Comparison of ENCODE assay signal across 8 cellular contexts in the genomic region with DNA sequence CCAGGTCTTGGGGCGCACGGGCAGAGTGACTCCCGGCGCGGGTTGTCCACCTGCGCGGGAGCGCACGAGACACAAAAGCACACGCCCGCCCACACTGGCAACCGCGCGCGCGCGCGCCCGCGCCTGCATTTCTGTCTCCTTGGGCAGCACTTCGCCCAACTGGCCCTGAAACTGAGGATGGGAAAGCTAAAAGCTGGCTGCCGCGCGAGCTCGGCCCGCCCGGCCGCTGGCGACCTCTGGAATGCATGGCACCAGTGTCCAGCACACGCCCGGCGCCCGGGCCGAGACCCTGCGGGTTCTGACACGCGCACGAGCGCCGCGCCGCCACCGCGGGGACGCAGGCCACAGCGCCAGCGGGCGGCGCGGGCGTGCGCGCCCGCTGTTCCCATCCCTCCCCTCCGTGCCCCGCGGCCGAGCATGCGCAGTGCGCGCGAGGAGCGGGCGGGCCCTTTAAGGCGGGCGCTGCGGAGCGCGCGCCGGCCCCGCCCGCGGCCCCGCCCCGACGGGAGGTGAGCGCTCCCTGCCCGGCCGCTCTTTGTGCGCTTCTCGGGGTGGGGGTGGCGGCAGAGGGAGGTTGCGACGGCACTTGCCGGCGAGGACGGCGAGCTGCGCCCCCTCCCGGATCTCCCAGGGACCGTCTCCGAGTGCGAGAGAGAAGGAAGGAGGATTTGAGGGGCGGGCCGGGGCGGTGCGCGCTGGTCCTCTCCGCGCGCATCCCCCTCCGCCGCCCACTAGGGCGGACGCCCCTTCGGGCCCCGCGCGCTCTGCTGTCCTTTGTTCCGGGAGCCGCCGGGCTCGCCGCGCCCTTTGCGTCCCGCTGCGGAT. TPM values are rescaled to one million over a fixed set of nuclear protein-coding genes. Genes with fewer than 3 reads are reported as not detected.
A peak's percentile ranks its signal among the peaks of the same experiment; 100 is the strongest.
DNase-seq lines count a peak whose midpoint lies in the region; ATAC-seq and TF ChIP-seq lines count a peak whose summit lies in the region.

No MANE protein-coding gene starts in this region.

- H3K79me2 ChIP-seq in fibroblast of lung (ENCODE audit: control insufficient read depth, insufficient read depth, low read length), result peaks cover 13% of the 10 kb centered on the region

- no peaks in the 10 kb centered on the region for H3K9me3 Mint-ChIP-seq in natural killer cell
- H3K9me3 Mint-ChIP-seq in stimulated activated naive B cell treated with anti-CD40 and anti-IgM and Interleukin-4, amounts not matched to agents 10 μg/mL and 1 μg/mL and 100 μg/mL, for 72 hours, result no peaks in the 10 kb centered on the region

- peak overlapping the region; percentile 81 for H2AFZ ChIP-seq in fibroblast of lung (ENCODE audit: low read length)

- H3K4me1 ChIP-seq in fibroblast of lung (ENCODE audit: control insufficient read depth, extremely low read depth, insufficient read depth, low read length), result no peaks in the 10 kb centered on the region

- no peaks in the 10 kb centered on the region for H3K9me3 ChIP-seq in fibroblast of lung (ENCODE audit: control insufficient read depth, insufficient read depth, low read depth, low read length)

- peaks cover 7 to 33% of the 10 kb centered on the region in 2 donors for H3K4me1 Mint-ChIP-seq in natural killer cell
- H3K4me1 Mint-ChIP-seq in stimulated activated naive B cell treated with anti-CD40 and anti-IgM and Interleukin-4, amounts not matched to agents 10 μg/mL and 1 μg/mL and 100 μg/mL, for 72 hours, result peaks cover 17 to 27% of the 10 kb centered on the region in 2 donors

- TF ChIP-seq EP300 in Ishikawa (IDR thresholded peaks at IDR 0.05; ENCODE audit: borderline replicate concordance), result no peak

- H3K27me3 ChIP-seq in fibroblast of lung (ENCODE audit: control insufficient read depth, insufficient read depth, low read length), result peaks cover 6% of the 10 kb centered on the region

- intact Hi-C loops in natural killer cell (cut with micrococcal nuclease), result loop anchor here (5.0 kb wide), 1 partner anchor 565 kb away; no protein-coding TSS in a partner anchor

- H3K9ac ChIP-seq in fibroblast of lung (ENCODE audit: insufficient read depth, low read length), result peak overlapping the region; percentile 70

- H3K27ac Mint-ChIP-seq in natural killer cell, result peak overlapping the region; percentile 76 to 87
- peak overlapping the region; percentile 90 for H3K27ac Mint-ChIP-seq in stimulated activated naive B cell treated with anti-CD40 and anti-IgM and Interleukin-4, amounts not matched to agents 10 μg/mL and 1 μg/mL and 100 μg/mL, for 72 hours

- peak; percentile 48 for DNase-seq in DMS153 treated with DMSO at 0.1 percent for 48 hours (lab: John Stamatoyannopoulos, UW; ENCODE audit: unreplicated experiment)
- DNase-seq in activated T-helper 1 cell treated with Interleukin-2 at 50 U/mL for 16 hours (ENCODE audit: low read depth), result peak; percentile 75
- DNase-seq in fibroblast of lung (ENCODE audit: low read depth in 2 of 2), result peak; percentile 87 to 92
- peak; percentile 78 for DNase-seq in natural killer cell
- DNase-seq in stimulated activated naive B cell treated with anti-CD40 and anti-IgM and Interleukin-4, amounts not matched to agents 10 μg/mL and 1 μg/mL and 100 μg/mL, for 72 hours, result peak; percentile 84

- H3K4me2 ChIP-seq in fibroblast of lung (ENCODE audit: extremely low read depth, insufficient read depth, low read length), result peak overlapping the region; percentile 82

- peaks cover 7 to 10% of the 10 kb centered on the region in 2 donors for H3K27me3 Mint-ChIP-seq in natural killer cell (ENCODE audit: low read depth in 2 of 2)
- H3K27me3 Mint-ChIP-seq in stimulated activated naive B cell treated with anti-CD40 and anti-IgM and Interleukin-4, amounts not matched to agents 10 μg/mL and 1 μg/mL and 100 μg/mL, for 72 hours, result peaks cover 41 to 43% of the 10 kb centered on the region in 2 donors

- peak overlapping the region; percentile 72 to 79 (median 76) for H3K4me3 ChIP-seq in fibroblast of lung (replicated peaks in 1 of 4; ENCODE audit: control extremely low read depth in 1 of 4, insufficient read depth in 1 of 4, low read depth in 3 of 4, low read length in 4 of 4)

- H4K20me1 ChIP-seq in fibroblast of lung (ENCODE audit: control insufficient read depth, extremely low read depth, insufficient read depth, low read length), result no peaks in the 10 kb centered on the region

- peak; percentile 48; the same call in 1 of the 2 replicates for TF ChIP-seq RAD21 in Ishikawa (IDR thresholded peaks at IDR 0.05; ENCODE audit: low read depth)

- ATAC-seq in GM21576 (IDR thresholded peaks at IDR 0.05; ENCODE audit: unreplicated experiment) (peak; percentile 48), natural killer cell (peak; percentile 75 to 87 (median 79))
- peak; percentile 76 to 80 for ATAC-seq in stimulated activated naive B cell treated with anti-CD40 and anti-IgM and Interleukin-4, amounts not matched to agents 10 μg/mL and 1 μg/mL and 100 μg/mL, for 72 hours (replicated peaks)

- H3K27ac ChIP-seq in fibroblast of lung (ENCODE audit: insufficient read depth, low read length), result peak overlapping the region; percentile 82

- TF ChIP-seq CTCF in fibroblast of lung (conservative IDR thresholded peaks at IDR 0.05 in 1 of 2, IDR thresholded peaks at IDR 0.05 in 1 of 2; ENCODE audit: low read depth in 1 of 2, low read length in 2 of 2) (peak; percentile 54 to 58), natural killer cell (IDR thresholded peaks at IDR 0.05) (peak; percentile 42)

- H3K36me3 Mint-ChIP-seq in natural killer cell, result no peaks in the 10 kb centered on the region
- H3K36me3 Mint-ChIP-seq in stimulated activated naive B cell treated with anti-CD40 and anti-IgM and Interleukin-4, amounts not matched to agents 10 μg/mL and 1 μg/mL and 100 μg/mL, for 72 hours, result peaks cover 2 to 5% of the 10 kb centered on the region in 2 donors

- peaks cover 2% of the 10 kb centered on the region for H3K36me3 ChIP-seq in fibroblast of lung (ENCODE audit: control insufficient read depth, insufficient read depth, low read length)

- H3K4me3 Mint-ChIP-seq in natural killer cell, result peak overlapping the region; percentile 90
- peak overlapping the region; percentile 93 to 94 for H3K4me3 Mint-ChIP-seq in stimulated activated naive B cell treated with anti-CD40 and anti-IgM and Interleukin-4, amounts not matched to agents 10 μg/mL and 1 μg/mL and 100 μg/mL, for 72 hours

TF ChIP-seq in Ishikawa, 13 proteins besides CTCF, POLR2A, EP300 and RAD21 (continues in another document):
- 0 out of 2 replicates have a peak, but pooled peaks have one; percentile 15 for TF ChIP-seq TAF1 (IDR thresholded peaks at IDR 0.05; ENCODE audit: low read depth)
- TF ChIP-seq, protein P1, sequence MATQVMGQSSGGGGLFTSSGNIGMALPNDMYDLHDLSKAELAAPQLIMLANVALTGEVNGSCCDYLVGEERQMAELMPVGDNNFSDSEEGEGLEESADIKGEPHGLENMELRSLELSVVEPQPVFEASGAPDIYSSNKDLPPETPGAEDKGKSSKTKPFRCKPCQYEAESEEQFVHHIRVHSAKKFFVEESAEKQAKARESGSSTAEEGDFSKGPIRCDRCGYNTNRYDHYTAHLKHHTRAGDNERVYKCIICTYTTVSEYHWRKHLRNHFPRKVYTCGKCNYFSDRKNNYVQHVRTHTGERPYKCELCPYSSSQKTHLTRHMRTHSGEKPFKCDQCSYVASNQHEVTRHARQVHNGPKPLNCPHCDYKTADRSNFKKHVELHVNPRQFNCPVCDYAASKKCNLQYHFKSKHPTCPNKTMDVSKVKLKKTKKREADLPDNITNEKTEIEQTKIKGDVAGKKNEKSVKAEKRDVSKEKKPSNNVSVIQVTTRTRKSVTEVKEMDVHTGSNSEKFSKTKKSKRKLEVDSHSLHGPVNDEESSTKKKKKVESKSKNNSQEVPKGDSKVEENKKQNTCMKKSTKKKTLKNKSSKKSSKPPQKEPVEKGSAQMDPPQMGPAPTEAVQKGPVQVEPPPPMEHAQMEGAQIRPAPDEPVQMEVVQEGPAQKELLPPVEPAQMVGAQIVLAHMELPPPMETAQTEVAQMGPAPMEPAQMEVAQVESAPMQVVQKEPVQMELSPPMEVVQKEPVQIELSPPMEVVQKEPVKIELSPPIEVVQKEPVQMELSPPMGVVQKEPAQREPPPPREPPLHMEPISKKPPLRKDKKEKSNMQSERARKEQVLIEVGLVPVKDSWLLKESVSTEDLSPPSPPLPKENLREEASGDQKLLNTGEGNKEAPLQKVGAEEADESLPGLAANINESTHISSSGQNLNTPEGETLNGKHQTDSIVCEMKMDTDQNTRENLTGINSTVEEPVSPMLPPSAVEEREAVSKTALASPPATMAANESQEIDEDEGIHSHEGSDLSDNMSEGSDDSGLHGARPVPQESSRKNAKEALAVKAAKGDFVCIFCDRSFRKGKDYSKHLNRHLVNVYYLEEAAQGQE (IDR thresholded peaks at IDR 0.05; ENCODE audit: low read depth), result no peak

TF ChIP-seq in PFSK-1, 5 proteins besides CTCF, POLR2A, EP300 and RAD21 (continues in another document):
- TF ChIP-seq TAF1 (IDR thresholded peaks at IDR 0.05; ENCODE audit: borderline replicate concordance, insufficient read depth, low read length), result 0 out of 2 replicates have a peak, but pooled peaks have one; percentile 9

RNA-seq across cellular contexts. Expression of a gene that starts 1.1 kb away (rescaled TPM):
- polyA plus RNA-seq in PFSK-1 (2012; ENCODE audit: insufficient read length, low read depth), result 13.1 TPM
- total RNA-seq in fibroblast of lung (5.9 and 8.1 TPM in 2 replicates), natural killer cell (1 to 10 TPM; 1.4 to 2.4 (median 1.7) TPM)
- 2.2 and 2.6 TPM in 2 replicates for polyA plus RNA-seq in fibroblast of lung
- 3.0 and 3.7 TPM in 2 replicates for polyA plus RNA-seq in fibroblast of lung (2012)
- polyA minus RNA-seq in fibroblast of lung (ENCODE audit: low replicate concordance), result 1.2 and 2.9 TPM in 2 replicates

Comparison
In these comparisons a context has a peak if more than half of its experiments do, and no peak if none do; other contexts are left out.
1. Peak in every context shown above with its lines: DNase-seq, ATAC-seq, H3K4me3 ChIP-seq and H3K27ac ChIP-seq.